In genomic region chr10:21888959-21889358, GRCh38 we compare ENCODE assay signal across 9 cellular contexts.
DNase-seq lines count a peak whose midpoint lies in the region; ATAC-seq and TF ChIP-seq lines count a peak whose summit lies in the region.
"Had no signal": no experiment of that assay in that cellular context is flagged by ENCODE, and none has a peak within 500 bp of the region (broad histone marks: within the 10 kb centered on the region; RNA-seq: fewer than 3 reads in every experiment).

No MANE protein-coding gene starts in this region.

- H3K27me3 Mint-ChIP-seq in progenitor cell of endocrine pancreas = no peaks in the 10 kb centered on the region

- peak; percentile 18 for DNase-seq in stimulated activated CD4-positive, alpha-beta T cell treated with anti-CD3 and anti-CD28 coated beads, Interleukin-2, amount 100 ng/mL, for 4 hours (ENCODE audit: low read depth)
- DNase-seq in stimulated activated CD4-positive, alpha-beta T cell treated with anti-CD3 and anti-CD28 coated beads, Interleukin-12 subunit alpha, Interleukin-12 subunit beta, amount 100 ng/mL, for 4 hours = no peak
- DNase-seq in MV-4-11 (lab: John Stamatoyannopoulos, UW) (peak; percentile 7), SIG-M5 (lab: John Stamatoyannopoulos, UW) (no peak), progenitor cell of endocrine pancreas (ENCODE audit: low spot score, unreplicated experiment) (no peak), A172 (ENCODE audit: low spot score) (no peak), NCI-H748 treated with DMSO at 0.1 percent for 48 hours (lab: John Stamatoyannopoulos, UW) (no peak)
- DNase-seq: caudate nucleus had no signal

- no peaks in the 10 kb centered on the region for H3K4me1 Mint-ChIP-seq in progenitor cell of endocrine pancreas (ENCODE audit: low read depth)

- ATAC-seq in HG02759 (IDR thresholded peaks at IDR 0.05; ENCODE audit: unreplicated experiment) = peak; percentile 98

- peaks cover 48% of the 10 kb centered on the region for H3K9me3 Mint-ChIP-seq in progenitor cell of endocrine pancreas (ENCODE audit: low read depth)

- H3K4me3 Mint-ChIP-seq in progenitor cell of endocrine pancreas (ENCODE audit: low read depth) = no peak overlapping the region

- no peak overlapping the region for H3K27ac Mint-ChIP-seq in progenitor cell of endocrine pancreas

- no peak for TF ChIP-seq CTCF in progenitor cell of endocrine pancreas (IDR thresholded peaks at IDR 0.05; ENCODE audit: unreplicated experiment)

- H3K36me3 Mint-ChIP-seq in progenitor cell of endocrine pancreas (ENCODE audit: insufficient read depth) = peaks cover 28% of the 10 kb centered on the region

Comparison
In these comparisons a context has a peak if more than half of its experiments do, and no peak if none do; other contexts are left out.
1. DNase-seq: peak in stimulated activated CD4-positive, alpha-beta T cell treated with anti-CD3 and anti-CD28 coated beads, Interleukin-2, amount 100 ng/mL, for 4 hours (single experiment) and MV-4-11 (single experiment); none in stimulated activated CD4-positive, alpha-beta T cell treated with anti-CD3 and anti-CD28 coated beads, Interleukin-12 subunit alpha, Interleukin-12 subunit beta, amount 100 ng/mL, for 4 hours (single experiment), SIG-M5 (single experiment), progenitor cell of endocrine pancreas (single experiment), A172 (single experiment) and NCI-H748 treated with DMSO at 0.1 percent for 48 hours (single experiment).